10 cellular contexts compared by ENCODE assay signal in genomic region chr14:30355431-30355913, GRCh38.
DNase-seq lines count a peak whose midpoint lies in the region; ATAC-seq and TF ChIP-seq lines count a peak whose summit lies in the region.
"Had no signal": no experiment of that assay in that cellular context is flagged by ENCODE, and none has a peak within 500 bp of the region (broad histone marks: within the 10 kb centered on the region; RNA-seq: fewer than 3 reads in every experiment).

No MANE protein-coding gene starts in this region.

- peak; percentile 37 for DNase-seq in activated CD4-positive, alpha-beta memory T cell treated with anti-CD3 and anti-CD28 coated beads for 36 hours
- no peak for DNase-seq in activated CD4-positive, alpha-beta memory T cell treated with anti-CD3 and anti-CD28 coated beads, Interleukin-2, amount 10 ng/mL, durations not matched to agents 7 days and 5 days
- DNase-seq in NCI-H69 (lab: John Stamatoyannopoulos, UW), result peak; percentile 92
- DNase-seq in stimulated activated CD8-positive, alpha-beta memory T cell treated with anti-CD3 and anti-CD28 coated beads, Interleukin-4, amount 100 ng/mL, for 48 hours, result peak; percentile 27
- DNase-seq in erythroblast (lab: John Stamatoyannopoulos, UW), result no peak
- DNase-seq in hypothalamus (lab: John Stamatoyannopoulos, UW), result no peak
- no peak for DNase-seq in stimulated activated CD4-positive, alpha-beta T cell treated with anti-CD3 and anti-CD28 coated beads, Interleukin-4, amount 100 ng/mL, for 24 hours
- DNase-seq: NCI-H446 treated with DMSO at 0.1 percent for 48 hours had no signal

- peak overlapping the region; percentile 16 for H3K27ac Mint-ChIP-seq in activated CD4-positive, alpha-beta memory T cell treated with anti-CD3 and anti-CD28 coated beads for 36 hours
- no peak overlapping the region for H3K27ac Mint-ChIP-seq in activated CD4-positive, alpha-beta memory T cell treated with anti-CD3 and anti-CD28 coated beads, Interleukin-2, amount 10 ng/mL, durations not matched to agents 7 days and 5 days
- H3K27ac Mint-ChIP-seq: memory B cell had no signal

- H3K4me3 Mint-ChIP-seq in activated CD4-positive, alpha-beta memory T cell treated with anti-CD3 and anti-CD28 coated beads for 36 hours, result no peak overlapping the region
- no peak overlapping the region for H3K4me3 Mint-ChIP-seq in activated CD4-positive, alpha-beta memory T cell treated with anti-CD3 and anti-CD28 coated beads, Interleukin-2, amount 10 ng/mL, durations not matched to agents 7 days and 5 days
- H3K4me3 Mint-ChIP-seq: memory B cell had no signal

- TF ChIP-seq POLR2A in erythroblast (IDR thresholded peaks at IDR 0.05; ENCODE audit: low read length), result no peak

- peaks cover 19% of the 10 kb centered on the region for H3K4me1 Mint-ChIP-seq in activated CD4-positive, alpha-beta memory T cell treated with anti-CD3 and anti-CD28 coated beads for 36 hours (ENCODE audit: low read depth)
- H3K4me1 Mint-ChIP-seq in activated CD4-positive, alpha-beta memory T cell treated with anti-CD3 and anti-CD28 coated beads, Interleukin-2, amount 10 ng/mL, durations not matched to agents 7 days and 5 days, result peaks cover 13% of the 10 kb centered on the region
- H3K4me1 Mint-ChIP-seq: memory B cell had no signal

- CTCF ChIA-PET in activated CD4-positive, alpha-beta memory T cell treated with anti-CD3 and anti-CD28 coated beads for 36 hours (lab: Charles Lee), result interaction anchor here (0.8 to 1.1 kb wide), 2 partner anchors 23 to 85 kb away, joined by 3 to 7 read pairs; no protein-coding TSS in a partner anchor
- CTCF ChIA-PET in activated CD4-positive, alpha-beta memory T cell treated with anti-CD3 and anti-CD28 coated beads, Interleukin-2, amount 10 ng/mL, durations not matched to agents 7 days and 5 days (lab: Charles Lee), result no interaction called here

- peaks cover 2% of the 10 kb centered on the region for H3K36me3 Mint-ChIP-seq in activated CD4-positive, alpha-beta memory T cell treated with anti-CD3 and anti-CD28 coated beads for 36 hours
- no peaks in the 10 kb centered on the region for H3K36me3 Mint-ChIP-seq in activated CD4-positive, alpha-beta memory T cell treated with anti-CD3 and anti-CD28 coated beads, Interleukin-2, amount 10 ng/mL, durations not matched to agents 7 days and 5 days (ENCODE audit: low read depth)
- H3K36me3 Mint-ChIP-seq: memory B cell had no signal

- peaks cover 11% of the 10 kb centered on the region for H3K27me3 Mint-ChIP-seq in activated CD4-positive, alpha-beta memory T cell treated with anti-CD3 and anti-CD28 coated beads for 36 hours
- peaks cover under 1% of the 10 kb centered on the region for H3K27me3 Mint-ChIP-seq in activated CD4-positive, alpha-beta memory T cell treated with anti-CD3 and anti-CD28 coated beads, Interleukin-2, amount 10 ng/mL, durations not matched to agents 7 days and 5 days

- intact Hi-C loops in activated CD4-positive, alpha-beta memory T cell treated with anti-CD3 and anti-CD28 coated beads for 36 hours (cut with micrococcal nuclease), result loop anchor here (1.0 kb wide), 1 partner anchor 21 kb away; no protein-coding TSS in a partner anchor

- POLR2A ChIA-PET in activated CD4-positive, alpha-beta memory T cell treated with anti-CD3 and anti-CD28 coated beads for 36 hours (lab: Charles Lee), result no interaction called here
- POLR2A ChIA-PET in activated CD4-positive, alpha-beta memory T cell treated with anti-CD3 and anti-CD28 coated beads, Interleukin-2, amount 10 ng/mL, durations not matched to agents 7 days and 5 days (lab: Charles Lee), result no interaction called here

- peak; percentile 76 for ATAC-seq in HG02642 (IDR thresholded peaks at IDR 0.05; ENCODE audit: poor library complexity, unreplicated experiment)

- no peaks in the 10 kb centered on the region for H3K9me3 Mint-ChIP-seq in activated CD4-positive, alpha-beta memory T cell treated with anti-CD3 and anti-CD28 coated beads for 36 hours
- H3K9me3 Mint-ChIP-seq in activated CD4-positive, alpha-beta memory T cell treated with anti-CD3 and anti-CD28 coated beads, Interleukin-2, amount 10 ng/mL, durations not matched to agents 7 days and 5 days, result no peaks in the 10 kb centered on the region
- H3K9me3 Mint-ChIP-seq: memory B cell had no signal

Comparison
In these comparisons a context has a peak if more than half of its experiments do, and no peak if none do; other contexts are left out.
1. DNase-seq: peak in activated CD4-positive, alpha-beta memory T cell treated with anti-CD3 and anti-CD28 coated beads for 36 hours (single experiment), NCI-H69 (single experiment) and stimulated activated CD8-positive, alpha-beta memory T cell treated with anti-CD3 and anti-CD28 coated beads, Interleukin-4, amount 100 ng/mL, for 48 hours (single experiment); none in activated CD4-positive, alpha-beta memory T cell treated with anti-CD3 and anti-CD28 coated beads, Interleukin-2, amount 10 ng/mL, durations not matched to agents 7 days and 5 days (single experiment), erythroblast (0 of 2), hypothalamus (0 of 51) and stimulated activated CD4-positive, alpha-beta T cell treated with anti-CD3 and anti-CD28 coated beads, Interleukin-4, amount 100 ng/mL, for 24 hours (single experiment).